ENCODE assay signal across 10 cellular contexts in the genomic region with DNA sequence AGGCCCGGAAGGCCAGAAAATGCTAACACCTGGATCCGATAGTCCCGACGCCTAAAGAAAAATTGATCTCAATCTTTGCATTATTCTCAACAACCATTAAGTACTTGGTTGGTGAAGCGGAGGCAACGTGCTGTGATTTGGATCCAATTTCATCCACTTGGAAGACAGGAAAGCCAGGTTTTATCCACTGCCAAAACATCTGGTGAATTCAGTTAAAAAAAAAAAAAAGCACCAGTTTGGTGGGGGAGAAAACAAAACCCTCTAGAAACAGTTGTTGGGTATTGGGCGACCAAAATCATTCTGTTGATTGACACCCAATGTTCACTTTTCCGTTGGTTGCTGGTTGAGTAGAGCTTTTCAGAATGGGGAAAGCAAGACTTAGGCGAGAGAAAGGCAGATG. TPM values are rescaled to one million over a fixed set of nuclear protein-coding genes. Genes with fewer than 3 reads are reported as not detected.
DNase-seq lines count a peak whose midpoint lies in the region; ATAC-seq, FAIRE-seq and TF ChIP-seq lines count a peak whose summit lies in the region.
"Had no signal": no experiment of that assay in that cellular context is flagged by ENCODE, and none has a peak within 500 bp of the region (broad histone marks: within the 10 kb centered on the region; RNA-seq: fewer than 3 reads in every experiment).

No MANE protein-coding gene starts in this region.

- ATAC-seq in activated T-cell treated with anti-CD3 and anti-CD28 coated beads, Interleukin-2, amount 50 U/mL, for 4 hours = no peak
- ATAC-seq in activated T-helper 17 cell treated with anti-CD3 and anti-CD28 coated beads, Interleukin-2, amount 50 U/mL, for 72 hours (replicated peaks) = no peak
- ATAC-seq: T-helper 17 cell had no signal

- H3K27me3 Mint-ChIP-seq in activated T-cell treated with anti-CD3 and anti-CD28 coated beads, Interleukin-2, amount 50 U/mL, for 4 hours (ENCODE audit: low read depth) = no peaks in the 10 kb centered on the region
- peaks cover 4% of the 10 kb centered on the region for H3K27me3 Mint-ChIP-seq in activated T-helper 17 cell treated with anti-CD3 and anti-CD28 coated beads, Interleukin-2, amount 50 U/mL, for 72 hours

- intact Hi-C loops in thyroid gland (cut with DNase I) = no loop called here

- H3K4me1 ChIP-seq in hepatocyte (ENCODE audit: insufficient read depth) (peaks cover 13% of the 10 kb centered on the region), thyroid gland (peaks cover 11 to 24% of the 10 kb centered on the region in 2 donors)

- no peak overlapping the region for H2AFZ ChIP-seq in hepatocyte

- H3K27me3 ChIP-seq in hepatocyte (no peaks in the 10 kb centered on the region), thyroid gland (no peaks in the 10 kb centered on the region)

- no peaks in the 10 kb centered on the region for H3K9me3 Mint-ChIP-seq in activated T-cell treated with anti-CD3 and anti-CD28 coated beads, Interleukin-2, amount 50 U/mL, for 4 hours
- no peaks in the 10 kb centered on the region for H3K9me3 Mint-ChIP-seq in activated T-helper 17 cell treated with anti-CD3 and anti-CD28 coated beads, Interleukin-2, amount 50 U/mL, for 72 hours

- FAIRE-seq in frontal cortex (lab: Jason Lieb, UNC) = no peak

- 74% methylated on average over 9 of the region's 9 CpGs for WGBS in hepatocyte (ENCODE audit: low lambda C conversion rate, missing lambda C conversion rate)
- 35 to 36% methylated on average over 9 of the region's 9 CpGs for WGBS in thyroid gland, 2 donors

- H3K27ac Mint-ChIP-seq in activated T-helper 17 cell treated with anti-CD3 and anti-CD28 coated beads, Interleukin-2, amount 50 U/mL, for 72 hours = no peak overlapping the region
- H3K27ac Mint-ChIP-seq: T-helper 17 cell had no signal

- TF ChIP-seq CTCF in hepatocyte (IDR thresholded peaks at IDR 0.05; ENCODE audit: poor library complexity) = no peak
- no peak for TF ChIP-seq CTCF in thyroid gland (IDR thresholded peaks at IDR 0.05)

- H3K9me2 ChIP-seq in hepatocyte (replicated peaks; ENCODE audit: insufficient read depth) = no peaks in the 10 kb centered on the region

- H3K27ac ChIP-seq in hepatocyte = peak overlapping the region; percentile 86
- peak overlapping the region in 2 of 3 donors; percentile 7 to 61 for H3K27ac ChIP-seq in thyroid gland

- no peak for DNase-seq in activated T-cell treated with anti-CD3 and anti-CD28 coated beads, Interleukin-2, amount 50 U/mL, for 4 hours
- DNase-seq in activated T-cell treated with anti-CD3 and anti-CD28 coated beads, Interleukin-2, amount 50 U/mL, for 48 hours = no peak
- DNase-seq in hepatocyte (ENCODE audit: low spot score) (no peak), thyroid gland (peak in 1 of 2 donors; percentile 22), DMS153 (lab: John Stamatoyannopoulos, UW) (no peak), frontal cortex (ENCODE audit: low spot score in 2 of 2) (no peak), kidney tubule cell (ENCODE audit: low spot score) (no peak)
- DNase-seq: mesendoderm, T-helper 17 cell had no signal

- no peaks in the 10 kb centered on the region for H3K9me3 ChIP-seq in hepatocyte (ENCODE audit: low read depth)
- no peaks in the 10 kb centered on the region for H3K9me3 ChIP-seq in thyroid gland

- H3K4me3 ChIP-seq in hepatocyte (no peak overlapping the region), thyroid gland (replicated peaks in 1 of 3) (peak overlapping the region in 1 of 3 donors; percentile 2)

- peak overlapping the region; percentile 38 for H3K4me3 Mint-ChIP-seq in activated T-cell treated with anti-CD3 and anti-CD28 coated beads, Interleukin-2, amount 50 U/mL, for 4 hours
- H3K4me3 Mint-ChIP-seq in activated T-helper 17 cell treated with anti-CD3 and anti-CD28 coated beads, Interleukin-2, amount 50 U/mL, for 72 hours = peak overlapping the region; percentile 56
- H3K4me3 Mint-ChIP-seq: T-helper 17 cell had no signal

- H3K36me3 Mint-ChIP-seq in activated T-cell treated with anti-CD3 and anti-CD28 coated beads, Interleukin-2, amount 50 U/mL, for 4 hours (ENCODE audit: insufficient read depth) = no peaks in the 10 kb centered on the region
- no peaks in the 10 kb centered on the region for H3K36me3 Mint-ChIP-seq in activated T-helper 17 cell treated with anti-CD3 and anti-CD28 coated beads, Interleukin-2, amount 50 U/mL, for 72 hours (ENCODE audit: low read depth)

- H3K36me3 ChIP-seq in hepatocyte (replicated peaks; ENCODE audit: insufficient read depth, low read depth) = no peaks in the 10 kb centered on the region
- no peaks in the 10 kb centered on the region for H3K36me3 ChIP-seq in thyroid gland

- no peaks in the 10 kb centered on the region for H4K20me1 ChIP-seq in hepatocyte (ENCODE audit: insufficient read depth, poor library complexity, severe bottlenecking)

- H3K4me2 ChIP-seq in hepatocyte = peak overlapping the region; percentile 39

- TF ChIP-seq POLR2A in thyroid gland (IDR thresholded peaks at IDR 0.05) = no peak

- peaks cover 24% of the 10 kb centered on the region for H3K4me1 Mint-ChIP-seq in activated T-cell treated with anti-CD3 and anti-CD28 coated beads, Interleukin-2, amount 50 U/mL, for 4 hours (ENCODE audit: low read depth)
- H3K4me1 Mint-ChIP-seq in activated T-helper 17 cell treated with anti-CD3 and anti-CD28 coated beads, Interleukin-2, amount 50 U/mL, for 72 hours = peaks cover 7% of the 10 kb centered on the region

- no peaks in the 10 kb centered on the region for H3K79me2 ChIP-seq in hepatocyte

RNA-seq across cellular contexts. Expression of gene MED13L, which starts 41.8 kb away (rescaled TPM):
- 10 to 100 TPM; 45.6 to 49.7 (median 47.5) TPM for total RNA-seq in activated T-cell treated with anti-CD3 and anti-CD28 coated beads, Interleukin-2, amount 50 U/mL, for 4 hours
- 10 to 100 TPM; 49.9 to 56.2 TPM for total RNA-seq in activated T-helper 17 cell treated with anti-CD3 and anti-CD28 coated beads, Interleukin-2, amount 50 U/mL, for 72 hours
- 122 and 135 TPM in 2 replicates for total RNA-seq in hepatocyte
- 23.7 and 23.9 TPM in 2 replicates for polyA plus RNA-seq in hepatocyte
- total RNA-seq in thyroid gland = 100 to 1,000 TPM; 168 to 349 (median 246) TPM
- total RNA-seq in frontal cortex = 164 TPM
